In the genomic region with DNA sequence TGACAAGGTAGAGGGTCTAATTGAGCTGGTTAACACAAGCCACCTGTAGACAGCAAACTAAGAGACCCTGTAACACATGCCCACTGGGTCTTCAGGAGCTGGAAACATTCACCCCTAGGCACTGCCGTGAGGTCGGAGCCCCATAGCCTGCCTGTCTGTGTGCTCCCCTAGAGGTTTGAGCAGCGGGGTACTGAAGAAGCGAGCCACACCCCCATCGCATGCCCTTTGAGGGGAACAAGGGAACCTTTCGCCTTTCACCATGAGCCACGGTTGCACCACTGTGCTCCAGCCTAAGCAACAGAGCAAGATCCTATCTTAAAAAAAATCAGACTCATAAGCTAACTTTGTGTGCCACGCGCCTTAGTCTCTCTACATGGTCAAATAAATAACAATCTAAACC, we compare ENCODE assay signal across 28 cellular contexts. TPM values are rescaled to one million over a fixed set of nuclear protein-coding genes. Genes with fewer than 3 reads are reported as not detected.
"Had no signal": no experiment of that assay in that cellular context is flagged by ENCODE, and none has a peak within 500 bp of the region (broad histone marks: within the 10 kb centered on the region; RNA-seq: fewer than 3 reads in every experiment).

No MANE protein-coding gene starts in this region.

- H3K27ac ChIP-seq: colonic mucosa, epithelial cell of prostate, esophagus squamous epithelium, gastrocnemius medialis, heart left ventricle, hepatocyte, left lung, lower lobe of right lung had no signal

- H3K27ac Mint-ChIP-seq: dendritic cell treated with granulocyte-macrophage colony-stimulating factor and Interleukin-4, amounts not matched to agents 40 ng/mL and 50 ng/mL, for 4 days; effector memory CD8-positive, alpha-beta T cell; endodermal cell; immature natural killer cell; mesothelial cell of epicardium had no signal

- H3K4me3 ChIP-seq: colonic mucosa, esophagus squamous epithelium, gastrocnemius medialis, heart left ventricle, hepatocyte, left lung, lower lobe of right lung, mucosa of descending colon had no signal

- H3K27me3 ChIP-seq: colonic mucosa, esophagus squamous epithelium, gastrocnemius medialis, heart left ventricle, hepatocyte, left lung had no signal

- H3K4me1 ChIP-seq: colonic mucosa, esophagus squamous epithelium, heart left ventricle, left lung, lower lobe of right lung had no signal

- H3K4me1 Mint-ChIP-seq: endodermal cell had no signal

- H3K36me3 ChIP-seq: colonic mucosa, esophagus squamous epithelium, gastrocnemius medialis, heart left ventricle, left lung, lower lobe of right lung had no signal

- H3K9me3 ChIP-seq: colonic mucosa, esophagus squamous epithelium, gastrocnemius medialis, heart left ventricle, left lung, lower lobe of right lung, mucosa of descending colon had no signal

- FAIRE-seq: endometrium had no signal

- H3K9me3 Mint-ChIP-seq: dendritic cell treated with granulocyte-macrophage colony-stimulating factor and Interleukin-4, amounts not matched to agents 40 ng/mL and 50 ng/mL, for 4 days; effector memory CD8-positive, alpha-beta T cell; endodermal cell; immature natural killer cell; mesothelial cell of epicardium had no signal

- H3K36me3 Mint-ChIP-seq: immature natural killer cell, mesothelial cell of epicardium had no signal

- H3K27me3 Mint-ChIP-seq: dendritic cell treated with granulocyte-macrophage colony-stimulating factor and Interleukin-4, amounts not matched to agents 40 ng/mL and 50 ng/mL, for 4 days had no signal

- ATAC-seq: effector memory CD8-positive, alpha-beta T cell; esophagus mucosa; gastrocnemius medialis; heart left ventricle; left cardiac atrium; left lung; left ventricle myocardium superior; lower lobe of right lung; mucosa of descending colon had no signal

- DNase-seq: colonic mucosa; cortex of kidney; effector CD8-positive, alpha-beta T cell; effector memory CD8-positive, alpha-beta T cell; endodermal cell; erythroblast; esophagus squamous epithelium; foreskin fibroblast; foreskin melanocyte; gastrocnemius medialis; heart left ventricle; hypothalamus; immature natural killer cell; islet precursor cell; left cardiac atrium; left ventricle myocardium superior; lower lobe of right lung; mesenchymal stem cell had no signal

- H3K4me3 Mint-ChIP-seq: dendritic cell treated with granulocyte-macrophage colony-stimulating factor and Interleukin-4, amounts not matched to agents 40 ng/mL and 50 ng/mL, for 4 days; effector memory CD8-positive, alpha-beta T cell; endodermal cell; immature natural killer cell; mesothelial cell of epicardium had no signal

RNA-seq across cellular contexts. Expression of a gene that starts 36.2 kb away (rescaled TPM):
- total RNA-seq: dermis microvascular lymphatic vessel endothelial cell, lung microvascular endothelial cell had no signal
